Comparison of ENCODE assay signal across 9 cellular contexts in genomic region chr20:52031574-52032303, GRCh38.
DNase-seq lines count a peak whose midpoint lies in the region; ATAC-seq and TF ChIP-seq lines count a peak whose summit lies in the region.
"Had no signal": no experiment of that assay in that cellular context is flagged by ENCODE, and none has a peak within 500 bp of the region (broad histone marks: within the 10 kb centered on the region; RNA-seq: fewer than 3 reads in every experiment).

No MANE protein-coding gene starts in this region.

- in situ Hi-C loops in Caki2 (cut with HindIII; ENCODE audit: low pct_unique_long_range_greater_than_20kb, low sequenced_read_pairs) = no loop called here

- ATAC-seq in GM21360 (IDR thresholded peaks at IDR 0.05; ENCODE audit: unreplicated experiment) = no peak

- peak overlapping the region in 2 of 3 experiments; percentile 3 to 18 for H3K4me3 Mint-ChIP-seq in nephron

- H3K4me1 Mint-ChIP-seq in nephron = peaks cover 16% of the 10 kb centered on the region

- H3K27me3 Mint-ChIP-seq in nephron (ENCODE audit: low read depth) = no peaks in the 10 kb centered on the region

- H3K27ac Mint-ChIP-seq in nephron = peak overlapping the region; percentile 85 to 94 (median 86)

- no peaks in the 10 kb centered on the region for H3K36me3 Mint-ChIP-seq in nephron (ENCODE audit: low read depth)

- H3K9me3 Mint-ChIP-seq in nephron = no peaks in the 10 kb centered on the region

- DNase-seq in Caki2 (ENCODE audit: low read depth) (peak; percentile 49), MV-4-11 (lab: John Stamatoyannopoulos, UW) (peak; percentile 47), dedifferentiated amniotic fluid mesenchymal stem cell (ENCODE audit: extremely low spot score) (peak; percentile 67), globus pallidus (ENCODE audit: low spot score) (no peak), KG1 (lab: John Stamatoyannopoulos, UW) (no peak)
- no peak for DNase-seq in activated CD4-positive, alpha-beta T cell treated with anti-CD3 and anti-CD28 coated beads, Interleukin-2, amount 50 U/mL, for 1 hour
- DNase-seq: stimulated activated CD4-positive, alpha-beta T cell treated with anti-CD3 and anti-CD28 coated beads, Interleukin-1b, Interleukin-23, amount 100 ng/mL, for 48 hours had no signal

- TF ChIP-seq CTCF in nephron (IDR thresholded peaks at IDR 0.05; ENCODE audit: unreplicated experiment in 3 of 3) = no peak

Comparison
In these comparisons a context has a peak if more than half of its experiments do, and no peak if none do; other contexts are left out.
1. DNase-seq: peak in Caki2 (single experiment), MV-4-11 (single experiment) and dedifferentiated amniotic fluid mesenchymal stem cell (single experiment); none in globus pallidus (single experiment), activated CD4-positive, alpha-beta T cell treated with anti-CD3 and anti-CD28 coated beads, Interleukin-2, amount 50 U/mL, for 1 hour (single experiment) and KG1 (single experiment).